Comparison of ENCODE assay signal across 1 cellular context in the genomic region with DNA sequence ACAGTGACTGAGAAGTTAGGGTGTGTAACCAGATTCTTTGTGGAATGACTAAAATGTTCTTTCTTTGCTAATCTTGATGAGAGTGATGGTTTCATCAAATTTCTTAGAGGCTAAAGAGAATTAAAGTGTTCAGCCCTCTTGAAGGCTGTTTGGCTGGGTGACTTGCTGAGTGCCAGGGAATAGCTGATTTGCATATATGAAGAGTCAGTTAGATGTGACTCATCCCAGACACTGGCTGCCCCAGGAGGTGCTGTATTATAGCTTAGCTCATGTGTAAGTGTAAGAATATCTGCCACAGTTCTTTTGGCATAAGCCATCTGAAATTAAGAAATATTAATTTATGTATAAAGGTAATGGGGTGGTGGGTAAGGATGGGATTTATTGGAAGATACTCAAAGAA.
TF ChIP-seq lines count a peak whose summit lies in the region.

No MANE protein-coding gene starts in this region.

TF ChIP-seq in H1, 55 proteins besides CTCF, POLR2A, EP300 and RAD21 (continued from another document):
- TF ChIP-seq JUND (IDR thresholded peaks at IDR 0.05; ENCODE audit: low read length) (peak; percentile 73), EZH2 (IDR thresholded peaks at IDR 0.05; ENCODE audit: low read depth, low read length, severe bottlenecking) (no peak), TBP (IDR thresholded peaks at IDR 0.05; ENCODE audit: low read depth, low read length) (no peak)
